10 cellular contexts compared by ENCODE assay signal in genomic region chr15:73368301-73369072, GRCh38. TPM values are rescaled to one million over a fixed set of nuclear protein-coding genes. Genes with fewer than 3 reads are reported as not detected.
DNase-seq lines count a peak whose midpoint lies in the region; ATAC-seq, FAIRE-seq and TF ChIP-seq lines count a peak whose summit lies in the region.
"Had no signal": no experiment of that assay in that cellular context is flagged by ENCODE, and none has a peak within 500 bp of the region (broad histone marks: within the 10 kb centered on the region; RNA-seq: fewer than 3 reads in every experiment).

Gene HCN4, minus strand, starts transcription at chr15:73368958. Its CDS starts 688 bp downstream, at chr15:73368270.

- WGBS in A549 (ENCODE audit: missing lambda C conversion rate): 0% methylated on average over 1 of the region's 106 CpGs

- intact Hi-C loops in colonic mucosa (cut with DNase I): no loop called here
- intact Hi-C loops in lower lobe of right lung (cut with DNase I): no loop called here

- peaks cover 12% of the 10 kb centered on the region; the same call in 2 of the 3 replicates for H3K4me1 ChIP-seq in A549
- H3K4me1 ChIP-seq in colonic mucosa: no peaks in the 10 kb centered on the region
- no peaks in the 10 kb centered on the region for H3K4me1 ChIP-seq in lower lobe of right lung

- H3K27me3 ChIP-seq in colonic mucosa (peaks cover 55% of the 10 kb centered on the region), lower lobe of right lung (ENCODE audit: low read depth) (peaks cover 86% of the 10 kb centered on the region)

- H3K9me3 ChIP-seq in A549 (no peaks in the 10 kb centered on the region), colonic mucosa (no peaks in the 10 kb centered on the region), lower lobe of right lung (no peaks in the 10 kb centered on the region)

- TF ChIP-seq EP300 in A549 (IDR thresholded peaks at IDR 0.05): no peak

- no peak for TF ChIP-seq CTCF in A549 (IDR thresholded peaks at IDR 0.05)
- TF ChIP-seq CTCF in colonic mucosa (IDR thresholded peaks at IDR 0.05): no peak
- TF ChIP-seq CTCF in lower lobe of right lung (IDR thresholded peaks at IDR 0.05): no peak

- ATAC-seq in A549 (peak; percentile 37 to 56), lower lobe of right lung (no peak), GM21619 (IDR thresholded peaks at IDR 0.05; ENCODE audit: unreplicated experiment) (no peak), HG03432 (IDR thresholded peaks at IDR 0.05; ENCODE audit: unreplicated experiment) (no peak)

- TF ChIP-seq RAD21 in A549 (conservative IDR thresholded peaks at IDR 0.05 in 1 of 2, IDR thresholded peaks at IDR 0.05 in 1 of 2): no peak

- H3K9ac ChIP-seq in colonic mucosa (ENCODE audit: low read depth in 2 of 2, low read length in 2 of 2): no peak within 1 kb of the TSS

- TF ChIP-seq POLR2A in A549 (IDR thresholded peaks at IDR 0.05; ENCODE audit: low read length): no peak

- peak in 1 of 2 experiments; percentile 66 for DNase-seq in A549 (ENCODE audit: low read depth in 1 of 2, low spot score in 1 of 2)
- peak; percentile 94 for DNase-seq in HuH-7.5 (ENCODE audit: low spot score)
- no peak for DNase-seq in colonic mucosa
- no peak for DNase-seq in lower lobe of right lung
- DNase-seq in mucosa of gallbladder (ENCODE audit: low spot score): no peak
- no peak for DNase-seq in H4 (ENCODE audit: low spot score)
- DNase-seq: activated CD4-positive, CD25-positive, alpha-beta regulatory T cell treated with anti-CD3 and anti-CD28 coated beads, Interleukin-2, amount 50 U/mL, for 72 hours had no signal

- H3K4me3 ChIP-seq in A549 (peak within 1 kb of the TSS; percentile 97), colonic mucosa (peak within 1 kb of the TSS; percentile 28), lower lobe of right lung (peak within 1 kb of the TSS; percentile 37)

- POLR2A ChIA-PET in A549 (lab: Yijun Ruan, JAX): no interaction called here

- CTCF ChIA-PET in A549 (lab: Yijun Ruan, JAX): interaction anchor here (0.7 to 1.4 kb wide), 2 partner anchors 9 to 10 kb away, joined by 3 to 4 read pairs; no protein-coding TSS in a partner anchor

- H3K27ac ChIP-seq in A549 (peak within 1 kb of the TSS; percentile 64 to 80), colonic mucosa (no peak within 1 kb of the TSS), lower lobe of right lung (no peak within 1 kb of the TSS)

- H3K36me3 ChIP-seq in colonic mucosa (no peaks in the 10 kb centered on the region), lower lobe of right lung (no peaks in the 10 kb centered on the region)

- no peak for FAIRE-seq in A549 (lab: Jason Lieb, UNC)

- peak within 1 kb of the TSS; percentile 100 for H3K4me2 ChIP-seq in A549

TF ChIP-seq in A549, 52 proteins besides CTCF, POLR2A, EP300 and RAD21:
- TF ChIP-seq CEBPB (IDR thresholded peaks at IDR 0.05) (no peak), HOXA7 (CRISPR knock-in tag; IDR thresholded peaks at IDR 0.05) (no peak), SMC3 (IDR thresholded peaks at IDR 0.05) (no peak), FOXS1 (CRISPR knock-in tag; IDR thresholded peaks at IDR 0.05) (no peak), EHMT2 (IDR thresholded peaks at IDR 0.05; ENCODE audit: low read depth) (no peak), REST (IDR thresholded peaks at IDR 0.05) (no peak), TP53 (CRISPR knock-in tag; IDR thresholded peaks at IDR 0.05) (no peak), GATA3 (IDR thresholded peaks at IDR 0.05; ENCODE audit: borderline replicate concordance) (no peak), SREBF2 (IDR thresholded peaks at IDR 0.05) (no peak), FOSB (CRISPR knock-in tag; IDR thresholded peaks at IDR 0.05) (no peak), HOXB5 (CRISPR knock-in tag; IDR thresholded peaks at IDR 0.05) (no peak), HMGXB4 (CRISPR knock-in tag; IDR thresholded peaks at IDR 0.05; ENCODE audit: borderline replicate concordance) (no peak), NPAS2 (CRISPR knock-in tag; IDR thresholded peaks at IDR 0.05; ENCODE audit: borderline replicate concordance) (no peak), PHF8 (IDR thresholded peaks at IDR 0.05; ENCODE audit: borderline replicate concordance, low read depth) (no peak), TFCP2L1 (CRISPR knock-in tag; IDR thresholded peaks at IDR 0.05) (no peak)

RNA-seq across cellular contexts. Expression of gene HCN4, which starts in this region (rescaled TPM):
- 0.03 and 0.07 TPM in 2 replicates for polyA plus RNA-seq in A549 (2011; rRNA removed)
- polyA plus RNA-seq in A549 (2012; cell fraction: cytosol; rRNA removed): 0.03 and 0.04 TPM in 2 replicates
- 0.07 and 0.09 TPM in 2 replicates for polyA plus RNA-seq in A549 (2012; cell fraction: nucleus; rRNA removed)
- 0.09 to 0.12 TPM (median 0.09 TPM) in 3 replicates for polyA plus RNA-seq in A549 (2017; fragmentation: RNase III; extraction: RNeasy Plus Mini Kit Qiagen cat#74134 plus additional on column Dnase treatment)
- polyA minus RNA-seq in A549 (2011; rRNA and poly(A)+ RNA removed): 0.08 and 0.10 TPM in 2 replicates
- total RNA-seq in colonic mucosa: under 1 TPM; 0.08 to 0.10 TPM
- 0.18 TPM for total RNA-seq in lower lobe of right lung
- 1.3 TPM for total RNA-seq in mucosa of gallbladder
- 0.04 TPM in 2 replicates for total RNA-seq in H4 (2014; rRNA removed; shearing (Covaris generic))
- total RNA-seq: LHCN-M2 had no signal

Comparison
In these comparisons a context has a peak if more than half of its experiments do, and no peak if none do; other contexts are left out.
1. Peak in ATAC-seq, H3K4me3 ChIP-seq, H3K27ac ChIP-seq and H3K4me2 ChIP-seq in A549; RNA of the gene not detected or under 1 TPM.
2. H3K4me3 ChIP-seq: peak in every context shown above with its lines; median percentile 97 in A549; 37 in lower lobe of right lung; 28 in colonic mucosa.